Comparison of ENCODE assay signal across 8 cellular contexts in genomic region chr4:129093173-129093974, GRCh38. TPM values are rescaled to one million over a fixed set of nuclear protein-coding genes. Genes with fewer than 3 reads are reported as not detected.
DNase-seq lines count a peak whose midpoint lies in the region; ATAC-seq and TF ChIP-seq lines count a peak whose summit lies in the region.

SCLT1 (minus strand) TSS chr4:129093539; CDS start chr4:129093103, 436 bp downstream.

- peak within 1 kb of the TSS; percentile 94 for H2AFZ ChIP-seq in osteoblast (ENCODE audit: low read length)

- H3K4me3 Mint-ChIP-seq in activated naive CD8-positive, alpha-beta T cell = no peak within 1 kb of the TSS
- peak within 1 kb of the TSS; percentile 61 for H3K4me3 Mint-ChIP-seq in glutamatergic neuron (ENCODE audit: unreplicated experiment)

- H4K20me1 ChIP-seq in osteoblast (ENCODE audit: insufficient read depth, low read length) = no peaks in the 10 kb centered on the region

- peak within 1 kb of the TSS; percentile 9 for H3K27ac Mint-ChIP-seq in activated naive CD8-positive, alpha-beta T cell
- no peak within 1 kb of the TSS for H3K27ac Mint-ChIP-seq in glutamatergic neuron (ENCODE audit: unreplicated experiment)

- H3K9me3 ChIP-seq in osteoblast (ENCODE audit: low read depth, low read length) = no peaks in the 10 kb centered on the region
- H3K9me3 ChIP-seq in thymus (ENCODE audit: control insufficient read depth) = peaks cover 1% of the 10 kb centered on the region

- ATAC-seq in HG02623 (IDR thresholded peaks at IDR 0.05; ENCODE audit: unreplicated experiment) = peak; percentile 93

- H3K27me3 Mint-ChIP-seq in activated naive CD8-positive, alpha-beta T cell = no peaks in the 10 kb centered on the region
- H3K27me3 Mint-ChIP-seq in glutamatergic neuron (ENCODE audit: unreplicated experiment) = no peaks in the 10 kb centered on the region

- peak within 1 kb of the TSS; percentile 91 for H3K4me3 ChIP-seq in osteoblast (ENCODE audit: insufficient read depth, low read length)
- H3K4me3 ChIP-seq in thymus (ENCODE audit: low read length) = peak within 1 kb of the TSS; percentile 100

- no peaks in the 10 kb centered on the region for H3K9me3 Mint-ChIP-seq in activated naive CD8-positive, alpha-beta T cell (ENCODE audit: low read depth)
- no peaks in the 10 kb centered on the region for H3K9me3 Mint-ChIP-seq in glutamatergic neuron (ENCODE audit: unreplicated experiment)

- H3K4me1 ChIP-seq in osteoblast (ENCODE audit: insufficient read depth, low read length) = peaks cover 13% of the 10 kb centered on the region
- peaks cover 13% of the 10 kb centered on the region for H3K4me1 ChIP-seq in thymus (ENCODE audit: control insufficient read depth, insufficient read depth, low read length)

- TF ChIP-seq CTCF in GM10248 (IDR thresholded peaks at IDR 0.05; ENCODE audit: control extremely low read depth, extremely low read depth, low read depth, missing control alignments) (no peak), glutamatergic neuron (IDR thresholded peaks at IDR 0.05; ENCODE audit: partially characterized antibody, unreplicated experiment) (no peak), osteoblast (IDR thresholded peaks at IDR 0.05; ENCODE audit: extremely low read depth, low read depth, low read length) (no peak)

- H3K27ac ChIP-seq in osteoblast (ENCODE audit: low read depth, low read length) (peak within 1 kb of the TSS; percentile 95), thymus (ENCODE audit: low read depth) (peak within 1 kb of the TSS; percentile 98)

- CTCF ChIA-PET in GM10248 (lab: Yijun Ruan, JAX) = interaction anchor here (1.0 to 2.4 kb wide), 7 partner anchors 14 to 281 kb away, joined by 3 to 11 read pairs (median 3); no protein-coding TSS in a partner anchor

- peaks cover 42% of the 10 kb centered on the region for H3K79me2 ChIP-seq in osteoblast (ENCODE audit: insufficient read depth, low read length)

- DNase-seq in GM10248 (ENCODE audit: extremely low spot score) (peak; percentile 93), NCI-H1105 (lab: John Stamatoyannopoulos, UW) (peak; percentile 90), SKM-1 treated with dmso at 0.1 percent for 144 hours (lab: John Stamatoyannopoulos, UW; ENCODE audit: unreplicated experiment) (peak; percentile 95), glutamatergic neuron (peak; percentile 99), osteoblast (ENCODE audit: insufficient read length, low spot score, missing footprints) (peak; percentile 94)

- POLR2A ChIA-PET in GM10248 (lab: Yijun Ruan, JAX) = interaction anchor here (0.6 to 0.7 kb wide), 2 partner anchors 188 to 231 kb away, joined by 3 to 6 read pairs; no protein-coding TSS in a partner anchor

- H3K4me2 ChIP-seq in osteoblast (ENCODE audit: insufficient read depth, low read length) = peak within 1 kb of the TSS; percentile 94

- H3K27me3 ChIP-seq in osteoblast (ENCODE audit: insufficient read depth, low read length) (no peaks in the 10 kb centered on the region), thymus (ENCODE audit: control insufficient read depth, insufficient read depth) (no peaks in the 10 kb centered on the region)

- H3K36me3 Mint-ChIP-seq in activated naive CD8-positive, alpha-beta T cell = no peaks in the 10 kb centered on the region
- H3K36me3 Mint-ChIP-seq in glutamatergic neuron (ENCODE audit: unreplicated experiment) = no peaks in the 10 kb centered on the region

- H3K36me3 ChIP-seq in osteoblast (ENCODE audit: insufficient read depth, low read length) (no peaks in the 10 kb centered on the region), thymus (ENCODE audit: control insufficient read depth, insufficient read depth) (no peaks in the 10 kb centered on the region)

- peaks cover 46% of the 10 kb centered on the region for H3K4me1 Mint-ChIP-seq in activated naive CD8-positive, alpha-beta T cell (ENCODE audit: low read depth)
- no peaks in the 10 kb centered on the region for H3K4me1 Mint-ChIP-seq in glutamatergic neuron (ENCODE audit: low read depth, unreplicated experiment)

- under 1% methylated on average over 60 of the region's 60 CpGs for WGBS in thymus

RNA-seq across cellular contexts. Expression of gene SCLT1, which starts in this region (rescaled TPM):
- total RNA-seq in glutamatergic neuron (ENCODE audit: unreplicated experiment) = 15.6 TPM
- 14.1 and 17.4 TPM in 2 replicates for total RNA-seq in osteoblast
- 16.9 TPM for polyA plus RNA-seq in thymus

Comparison
In these comparisons a context has a peak if more than half of its experiments do, and no peak if none do; other contexts are left out.
1. Peak in every context shown above with its lines: DNase-seq, ATAC-seq, H3K4me3 ChIP-seq and H3K27ac ChIP-seq.